35 cellular contexts compared by ENCODE assay signal in the genomic region with DNA sequence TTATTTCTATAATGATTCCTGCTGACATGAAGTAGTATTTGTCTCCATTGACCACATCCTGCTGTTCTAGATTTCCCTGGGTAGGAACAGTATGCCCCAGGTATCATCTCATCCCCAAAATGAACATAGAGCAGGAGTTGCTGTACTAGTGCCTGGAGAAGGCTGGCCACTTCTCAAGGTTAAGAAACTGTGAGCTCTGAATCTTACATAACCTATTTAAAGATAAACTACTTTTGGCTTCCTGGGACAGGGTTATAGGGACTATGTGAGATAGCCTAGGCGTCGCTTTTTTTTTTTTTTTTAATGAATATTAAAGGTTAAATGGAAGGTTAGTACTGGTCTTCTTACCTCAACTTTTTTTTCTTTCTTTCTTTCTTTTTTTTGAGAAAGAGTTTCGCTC.
"Had no signal": no experiment of that assay in that cellular context is flagged by ENCODE, and none has a peak within 500 bp of the region (broad histone marks: within the 10 kb centered on the region; RNA-seq: fewer than 3 reads in every experiment).

No MANE protein-coding gene starts in this region.

- H3K4me3 Mint-ChIP-seq: activated CD4-positive, alpha-beta memory T cell treated with anti-CD3 and anti-CD28 coated beads for 36 hours; activated CD4-positive, alpha-beta T cell treated with anti-CD3 and anti-CD28 coated beads, Interleukin-2, amount 10 ng/mL, durations not matched to agents 24 days and 14 days; activated naive CD8-positive, alpha-beta T cell treated with anti-CD3 and anti-CD28 coated beads for 36 hours; brain; effector memory CD8-positive, alpha-beta T cell; nephron progenitor cell; T-helper 17 cell had no signal

- H3K36me3 ChIP-seq: colonic mucosa had no signal

- H3K9me3 ChIP-seq: adrenal gland, colonic mucosa, gastroesophageal sphincter, mucosa of descending colon, neutrophil, suprapubic skin, tibial artery, upper lobe of right lung had no signal

- H3K4me3 ChIP-seq: adrenal gland, cardiac muscle cell, colonic mucosa, gastroesophageal sphincter, hepatocyte, left ventricle myocardium inferior, lung, mucosa of descending colon, smooth muscle cell, suprapubic skin, tibial artery, upper lobe of right lung had no signal

- H3K27me3 ChIP-seq: adrenal gland, cardiac muscle cell, colonic mucosa, gastroesophageal sphincter, hepatocyte, neutrophil, suprapubic skin, tibial artery, upper lobe of right lung had no signal

- H3K27ac Mint-ChIP-seq: activated CD4-positive, alpha-beta memory T cell treated with anti-CD3 and anti-CD28 coated beads for 36 hours; activated CD4-positive, alpha-beta T cell treated with anti-CD3 and anti-CD28 coated beads, Interleukin-2, amount 10 ng/mL, durations not matched to agents 24 days and 14 days; activated naive CD8-positive, alpha-beta T cell treated with anti-CD3 and anti-CD28 coated beads for 36 hours; nephron progenitor cell; progenitor cell of endocrine pancreas; stimulated activated naive B cell treated with anti-CD40 and anti-IgM and Interleukin-4, amounts not matched to agents 10 μg/mL and 1 μg/mL and 100 μg/mL, for 72 hours; T-helper 17 cell had no signal

- H3K27ac ChIP-seq: adrenal gland, cardiac muscle cell, colonic mucosa, gastroesophageal sphincter, hepatocyte, left ventricle myocardium inferior, neutrophil, suprapubic skin, tibial artery, upper lobe of right lung, WERI-Rb-1 had no signal

- ATAC-seq: effector memory CD8-positive, alpha-beta T cell; gastroesophageal sphincter; mucosa of descending colon; stimulated activated naive B cell treated with anti-CD40 and anti-IgM and Interleukin-4, amounts not matched to agents 10 μg/mL and 1 μg/mL and 100 μg/mL, for 72 hours; T-helper 17 cell; upper lobe of right lung had no signal

- H3K4me2 ChIP-seq: hepatocyte, smooth muscle cell had no signal

- DNase-seq: activated CD4-positive, alpha-beta memory T cell treated with anti-CD3 and anti-CD28 coated beads for 36 hours; activated CD4-positive, alpha-beta T cell treated with anti-CD3 and anti-CD28 coated beads, Interleukin-2, amount 10 ng/mL, durations not matched to agents 24 days and 14 days; activated CD4-positive, CD25-positive, alpha-beta regulatory T cell treated with anti-CD3 and anti-CD28 coated beads, Interleukin-2, amount 50 U/mL, for 72 hours; activated CD8-positive, alpha-beta memory T cell treated with anti-CD3 and anti-CD28 coated beads, Interleukin-2, amount 50 U/mL, for 4 hours; activated naive CD4-positive, alpha-beta T cell; activated naive CD8-positive, alpha-beta T cell treated with anti-CD3 and anti-CD28 coated beads for 36 hours; activated T-cell treated with anti-CD3 and anti-CD28 coated beads, Interleukin-2, amount 50 U/mL, for 1 hour; adrenal gland; aorta; cerebellar nuclear complex; colonic mucosa; effector memory CD8-positive, alpha-beta T cell; islet precursor cell; left ventricle myocardium inferior; mucosa of descending colon; nephron progenitor cell; retina; stimulated activated CD4-positive, alpha-beta T cell treated with anti-CD3 and anti-CD28 coated beads, Interleukin-1b, Interleukin-23, amount 100 ng/mL, for 48 hours; stimulated activated CD4-positive, alpha-beta T cell treated with anti-CD3 and anti-CD28 coated beads, Interleukin-4, amount 100 ng/mL, for 4 hours; stimulated activated CD8-positive, alpha-beta memory T cell treated with anti-CD3 and anti-CD28 coated beads, Interleukin-4, amount 100 ng/mL, for 48 hours; stimulated activated naive B cell treated with anti-CD40 and anti-IgM and Interleukin-4, amounts not matched to agents 10 μg/mL and 1 μg/mL and 100 μg/mL, for 72 hours; T-helper 17 cell; T1000; tibial artery; upper lobe of right lung; WERI-Rb-1 had no signal

- H3K4me1 ChIP-seq: tibial artery had no signal

- H3K9me3 Mint-ChIP-seq: activated CD4-positive, alpha-beta memory T cell treated with anti-CD3 and anti-CD28 coated beads for 36 hours; activated CD4-positive, alpha-beta T cell treated with anti-CD3 and anti-CD28 coated beads, Interleukin-2, amount 10 ng/mL, durations not matched to agents 24 days and 14 days; activated naive CD8-positive, alpha-beta T cell treated with anti-CD3 and anti-CD28 coated beads for 36 hours; effector memory CD8-positive, alpha-beta T cell; stimulated activated naive B cell treated with anti-CD40 and anti-IgM and Interleukin-4, amounts not matched to agents 10 μg/mL and 1 μg/mL and 100 μg/mL, for 72 hours had no signal

- H2AFZ ChIP-seq: hepatocyte had no signal

- H3K27me3 Mint-ChIP-seq: activated CD4-positive, alpha-beta memory T cell treated with anti-CD3 and anti-CD28 coated beads for 36 hours; activated CD4-positive, alpha-beta T cell treated with anti-CD3 and anti-CD28 coated beads, Interleukin-2, amount 10 ng/mL, durations not matched to agents 24 days and 14 days; activated naive CD8-positive, alpha-beta T cell treated with anti-CD3 and anti-CD28 coated beads for 36 hours; effector memory CD8-positive, alpha-beta T cell; progenitor cell of endocrine pancreas; stimulated activated naive B cell treated with anti-CD40 and anti-IgM and Interleukin-4, amounts not matched to agents 10 μg/mL and 1 μg/mL and 100 μg/mL, for 72 hours; T-helper 17 cell had no signal
